In the genomic region with DNA sequence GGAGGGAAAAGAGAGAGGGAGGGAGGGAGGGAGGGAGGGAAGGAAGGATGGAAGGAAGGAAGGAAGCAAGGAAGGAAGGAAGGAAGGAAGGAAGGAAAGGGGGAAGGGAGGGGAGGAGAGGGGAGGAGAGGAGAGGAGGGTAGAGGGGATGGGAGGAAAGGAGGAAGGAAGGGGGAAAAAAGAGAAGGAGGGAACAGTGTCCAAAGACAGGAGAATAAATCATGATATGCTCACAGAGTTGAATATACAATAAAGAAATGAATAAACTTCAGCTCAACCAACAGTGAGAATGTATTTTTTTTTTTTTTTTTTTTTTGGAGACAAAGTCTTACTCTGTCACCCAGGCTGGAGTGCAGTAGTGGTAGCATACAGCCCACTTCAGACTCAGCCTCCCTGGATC, we compare ENCODE assay signal across 9 cellular contexts. TPM values are rescaled to one million over a fixed set of nuclear protein-coding genes. Genes with fewer than 3 reads are reported as not detected.
"Had no signal": no experiment of that assay in that cellular context is flagged by ENCODE, and none has a peak within 500 bp of the region (broad histone marks: within the 10 kb centered on the region; RNA-seq: fewer than 3 reads in every experiment).

No MANE protein-coding gene starts in this region.

- H3K4me3 ChIP-seq: GM12878 had no signal

- ATAC-seq: GM12878 had no signal

- FAIRE-seq: G401.6, GM12878, GM12891, GM12892, GM18507, GM19239 had no signal

- DNase-seq: GDM1, GF-D8 had no signal

RNA-seq across cellular contexts. Expression of a gene that starts 4.0 kb away (rescaled TPM):
- total RNA-seq: G401, GM12878 had no signal
- polyA plus RNA-seq: GM12878 had no signal
